Comparison of ENCODE assay signal across 1 cellular context in genomic region chr19:45125975-45126493, GRCh38.
TF ChIP-seq lines count a peak whose summit lies in the region.

No MANE protein-coding gene starts in this region.

TF ChIP-seq in K562, 482 proteins besides CTCF, POLR2A, EP300 and RAD21:
- TF ChIP-seq ZNF263 (CRISPR knock-in tag; IDR thresholded peaks at IDR 0.05; ENCODE audit: borderline replicate concordance) (peak; percentile 55; the same call in 1 of the 2 replicates), RCOR1 (IDR thresholded peaks at IDR 0.05; ENCODE audit: borderline replicate concordance in 1 of 2, low read depth in 2 of 2, low read length in 2 of 2) (peak in 1 of 2 experiments; percentile 31; a peak in 1 of 4 replicates), DEAF1 (CRISPR knock-in tag; IDR thresholded peaks at IDR 0.05) (peak; percentile 15; the same call in 1 of the 2 replicates), CEBPG (CRISPR knock-in tag; IDR thresholded peaks at IDR 0.05) (0 out of 2 replicates have a peak, but pooled peaks have one; percentile 16), CEBPG (tag; conservative IDR thresholded peaks at IDR 0.05 in 1 of 2, IDR thresholded peaks at IDR 0.05 in 1 of 2) (no peak), CC2D1A (IDR thresholded peaks at IDR 0.05) (peak; percentile 17; the same call in 1 of the 2 replicates), MYC (IDR thresholded peaks at IDR 0.05; ENCODE audit: low read depth, low read length) (peak; percentile 72), MYC (CRISPR knock-in tag; IDR thresholded peaks at IDR 0.05; ENCODE audit: borderline replicate concordance, low read depth) (no peak), HDAC1 (IDR thresholded peaks at IDR 0.05) (peak in 1 of 2 experiments; percentile 35; a peak in 1 of 4 replicates), RFX5 (IDR thresholded peaks at IDR 0.05; ENCODE audit: low read depth, low read length) (no peak), BHLHE40 (IDR thresholded peaks at IDR 0.05; ENCODE audit: low read length) (peak; percentile 36), ARID1B (IDR thresholded peaks at IDR 0.05) (no peak), ATF7 (IDR thresholded peaks at IDR 0.05) (0 out of 2 replicates have a peak, but pooled peaks have one; percentile 12), ZNF740 (CRISPR knock-in tag; IDR thresholded peaks at IDR 0.05) (peak; percentile 55; the same call in 1 of the 2 replicates), ZNF740 (tag; IDR thresholded peaks at IDR 0.05) (no peak), SMC3 (conservative IDR thresholded peaks at IDR 0.05; ENCODE audit: insufficient read depth, low read depth, low read length) (peak; percentile 83), CREM (IDR thresholded peaks at IDR 0.05; ENCODE audit: low read depth) (peak; percentile 64), TCF7 (IDR thresholded peaks at IDR 0.05; ENCODE audit: borderline replicate concordance) (no peak), NR3C1 (CRISPR knock-in tag; IDR thresholded peaks at IDR 0.05) (no peak), XRCC5 (IDR thresholded peaks at IDR 0.05; ENCODE audit: low read depth, low read length) (peak; percentile 75; the same call in 1 of the 2 replicates), TFAP4 (CRISPR knock-in tag; IDR thresholded peaks at IDR 0.05; ENCODE audit: borderline replicate concordance) (peak; percentile 28; the same call in 1 of the 2 replicates), ZNF398 (CRISPR knock-in tag; IDR thresholded peaks at IDR 0.05) (no peak), ZFP36 (IDR thresholded peaks at IDR 0.05; ENCODE audit: low read depth, low read length, partially characterized antibody) (peak; percentile 28), L3MBTL2 (IDR thresholded peaks at IDR 0.05) (0 out of 2 replicates have a peak, but pooled peaks have one; percentile 40), CBFB (CRISPR knock-in tag; IDR thresholded peaks at IDR 0.05) (no peak), POLR2G (IDR thresholded peaks at IDR 0.05; ENCODE audit: low read depth, low read length) (peak; percentile 20; the same call in 1 of the 2 replicates), YY1 (IDR thresholded peaks at IDR 0.05; ENCODE audit: borderline replicate concordance in 1 of 3, control insufficient read depth in 1 of 3, extremely low read depth in 1 of 3, insufficient read depth in 3 of 3, insufficient read length in 1 of 3, insufficient replicate concordance in 2 of 3, low read depth in 1 of 3, low read length in 2 of 3) (peak in 1 of 3 experiments; percentile 41), JUND (IDR thresholded peaks at IDR 0.05; ENCODE audit: borderline replicate concordance, low read depth, low read length) (peak; percentile 22; the same call in 1 of the 2 replicates), JUND (tag; IDR thresholded peaks at IDR 0.05; ENCODE audit: borderline replicate concordance, low read depth, low read length) (no peak; the same call in 2 of the 3 replicates), ZNF785 (CRISPR knock-in tag; IDR thresholded peaks at IDR 0.05) (no peak), RB1 (IDR thresholded peaks at IDR 0.05; ENCODE audit: low read depth) (peak; percentile 43; the same call in 1 of the 2 replicates), STAG1 (CRISPR knock-in tag; IDR thresholded peaks at IDR 0.05; ENCODE audit: borderline replicate concordance) (peak; percentile 26; the same call in 1 of the 2 replicates), ZNF134 (CRISPR knock-in tag; conservative IDR thresholded peaks at IDR 0.05) (no peak), TEAD1 (CRISPR knock-in tag; IDR thresholded peaks at IDR 0.05) (no peak), PHB (CRISPR knock-in tag; IDR thresholded peaks at IDR 0.05) (no peak), CTCFL (IDR thresholded peaks at IDR 0.05; ENCODE audit: borderline replicate concordance, insufficient read depth, low read depth, low read length, poor library complexity, severe bottlenecking) (peak; percentile 91), MNT (conservative IDR thresholded peaks at IDR 0.05) (peak in 1 of 2 experiments; percentile 58; a peak in 3 of 4 replicates), HMGN3 (IDR thresholded peaks at IDR 0.05; ENCODE audit: borderline replicate concordance, extremely low read depth, insufficient read length, low read depth, low read length) (peak; percentile 17), MYNN (IDR thresholded peaks at IDR 0.05) (peak; percentile 54; the same call in 1 of the 2 replicates), MYNN (CRISPR knock-in tag; IDR thresholded peaks at IDR 0.05) (no peak), HDGF (IDR thresholded peaks at IDR 0.05) (peak; percentile 87), ZBTB34 (CRISPR knock-in tag; IDR thresholded peaks at IDR 0.05) (no peak), MTA3 (IDR thresholded peaks at IDR 0.05; ENCODE audit: borderline replicate concordance) (peak; percentile 46; the same call in 1 of the 2 replicates)
TF ChIP-seq in K562: peak in this region for 27.
